In the genomic region with DNA sequence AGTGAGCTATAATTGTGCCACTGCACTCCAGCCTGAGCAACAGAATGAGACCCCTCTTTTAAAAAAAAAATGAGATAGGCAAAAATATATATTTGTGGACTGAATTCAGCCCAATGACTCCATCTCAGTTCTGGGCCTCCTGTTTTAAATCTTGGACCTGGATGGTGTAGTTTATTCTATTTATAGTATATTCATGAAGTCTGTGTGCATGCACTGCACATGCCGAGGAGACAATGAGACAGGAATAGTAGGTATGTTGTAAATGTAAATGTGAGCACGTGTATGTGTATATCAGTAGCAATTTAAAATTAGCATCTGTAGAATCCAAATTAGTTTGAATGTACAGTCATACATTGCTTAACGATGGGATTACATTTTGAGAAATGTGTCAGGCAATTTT, we compare ENCODE assay signal across 25 cellular contexts.
"Had no signal": no experiment of that assay in that cellular context is flagged by ENCODE, and none has a peak within 500 bp of the region (broad histone marks: within the 10 kb centered on the region; RNA-seq: fewer than 3 reads in every experiment).

No MANE protein-coding gene starts in this region.

- H3K9me3 Mint-ChIP-seq: immature natural killer cell, mesothelial cell of epicardium had no signal

- ATAC-seq: esophagus mucosa, gastrocnemius medialis, left lung, lower lobe of right lung, mucosa of descending colon had no signal

- H3K36me3 Mint-ChIP-seq: immature natural killer cell, mesothelial cell of epicardium, naive B cell had no signal

- H3K4me3 ChIP-seq: coronary artery, dorsolateral prefrontal cortex, esophagus squamous epithelium, gastrocnemius medialis, hepatocyte, left lung, lower lobe of right lung, mucosa of descending colon had no signal

- H3K9me3 ChIP-seq: esophagus squamous epithelium, gastrocnemius medialis, left lung, lower lobe of right lung, mucosa of descending colon had no signal

- H3K4me1 Mint-ChIP-seq: immature natural killer cell, mesothelial cell of epicardium had no signal

- DNase-seq: dermis blood vessel endothelial cell; dorsolateral prefrontal cortex; effector CD4-positive, alpha-beta T cell; effector memory CD4-positive, alpha-beta T cell; erythroblast; esophagus squamous epithelium; foreskin fibroblast; foreskin melanocyte; gastrocnemius medialis; glutamatergic neuron; hypothalamus; immature natural killer cell; islet precursor cell; kidney; kidney glomerular epithelial cell; left lung; lower lobe of right lung; mesenchymal stem cell; mucosa of descending colon; naive B cell had no signal

- H3K27ac Mint-ChIP-seq: immature natural killer cell, mesothelial cell of epicardium, naive B cell had no signal

- H3K27me3 Mint-ChIP-seq: naive B cell had no signal

- H3K27ac ChIP-seq: coronary artery, dorsolateral prefrontal cortex, epithelial cell of prostate, esophagus squamous epithelium, gastrocnemius medialis, hepatocyte, left lung, lower lobe of right lung had no signal

- H3K4me1 ChIP-seq: esophagus squamous epithelium, gastrocnemius medialis, left lung, lower lobe of right lung had no signal

- H3K36me3 ChIP-seq: esophagus squamous epithelium, gastrocnemius medialis had no signal

- H3K27me3 ChIP-seq: dorsolateral prefrontal cortex, esophagus squamous epithelium, gastrocnemius medialis, hepatocyte, left lung had no signal

- H3K4me3 Mint-ChIP-seq: immature natural killer cell, mesothelial cell of epicardium, naive B cell had no signal
